ENCODE assay signal across 6 cellular contexts in genomic region chr5:177403194-177403825, GRCh38. TPM values are rescaled to one million over a fixed set of nuclear protein-coding genes. Genes with fewer than 3 reads are reported as not detected.
DNase-seq lines count a peak whose midpoint lies in the region.

No MANE protein-coding gene starts in this region.

- no peaks in the 10 kb centered on the region for H3K36me3 ChIP-seq in muscle layer of colon (ENCODE audit: insufficient read depth, low read length)

- peaks cover 23% of the 10 kb centered on the region for H3K4me1 ChIP-seq in muscle layer of colon (ENCODE audit: insufficient read depth, low read length)

- DNase-seq in SIG-M5 treated with dmso at 0.1 percent for 504 hours (lab: John Stamatoyannopoulos, UW; ENCODE audit: unreplicated experiment) (peak; percentile 7), SIG-M5 (lab: John Stamatoyannopoulos, UW) (no peak), UCSD-AML1 (lab: John Stamatoyannopoulos, UW; ENCODE audit: unreplicated experiment) (no peak)
- DNase-seq in Jurkat, Clone E6-1 (ENCODE audit: low read depth, low spot score): no peak

- no peaks in the 10 kb centered on the region for H3K9me3 Mint-ChIP-seq in activated naive CD4-positive, alpha-beta T cell treated with anti-CD3 and anti-CD28 coated beads, Interleukin-2, amount 50 U/mL, for 24 hours

- H3K4me3 Mint-ChIP-seq in activated naive CD4-positive, alpha-beta T cell treated with anti-CD3 and anti-CD28 coated beads, Interleukin-2, amount 50 U/mL, for 24 hours: peak overlapping the region; percentile 81

- H3K27me3 Mint-ChIP-seq in activated naive CD4-positive, alpha-beta T cell treated with anti-CD3 and anti-CD28 coated beads, Interleukin-2, amount 50 U/mL, for 24 hours: peaks cover 5% of the 10 kb centered on the region

- peak overlapping the region; percentile 57 for H3K4me3 ChIP-seq in Jurkat, Clone E6-1 (ENCODE audit: low read length)
- H3K4me3 ChIP-seq in muscle layer of colon (ENCODE audit: low read depth in 1 of 2, low read length in 2 of 2): peak overlapping the region; percentile 7 to 9

- H3K36me3 Mint-ChIP-seq in activated naive CD4-positive, alpha-beta T cell treated with anti-CD3 and anti-CD28 coated beads, Interleukin-2, amount 50 U/mL, for 24 hours: no peaks in the 10 kb centered on the region

- H3K4me1 Mint-ChIP-seq in activated naive CD4-positive, alpha-beta T cell treated with anti-CD3 and anti-CD28 coated beads, Interleukin-2, amount 50 U/mL, for 24 hours: peaks cover 20% of the 10 kb centered on the region

- no peaks in the 10 kb centered on the region for H3K9me3 ChIP-seq in muscle layer of colon (ENCODE audit: low read length)

- peak overlapping the region; percentile 51 for H3K27ac Mint-ChIP-seq in activated naive CD4-positive, alpha-beta T cell treated with anti-CD3 and anti-CD28 coated beads, Interleukin-2, amount 50 U/mL, for 24 hours

- peaks cover 49 to 67% of the 10 kb centered on the region in 2 donors for H3K27me3 ChIP-seq in muscle layer of colon (ENCODE audit: control insufficient read depth in 1 of 2, insufficient read depth in 2 of 2, low read length in 2 of 2)

- no peak overlapping the region for H3K27ac ChIP-seq in muscle layer of colon (ENCODE audit: low read depth, low read length)

- H3K9ac ChIP-seq in muscle layer of colon (ENCODE audit: low read length): no peak overlapping the region

RNA-seq across cellular contexts. Expression of gene PFN3, which starts 2.8 kb away (rescaled TPM):
- not detected for polyA plus RNA-seq in Jurkat, Clone E6-1 (2012; ENCODE audit: insufficient read depth, insufficient read length)

RNA-seq across cellular contexts. Expression of gene F12, which starts 6.1 kb away (rescaled TPM):
- 32.1 TPM for polyA plus RNA-seq in Jurkat, Clone E6-1 (2012; ENCODE audit: insufficient read depth, insufficient read length)

RNA-seq across cellular contexts. Expression of gene SLC34A1, which starts 19.1 kb away (rescaled TPM):
- not detected for polyA plus RNA-seq in Jurkat, Clone E6-1 (2012; ENCODE audit: insufficient read depth, insufficient read length)

RNA-seq across cellular contexts. Expression of gene GRK6, which starts 23.2 kb away (rescaled TPM):
- 117 TPM for polyA plus RNA-seq in Jurkat, Clone E6-1 (2012; ENCODE audit: insufficient read depth, insufficient read length)

RNA-seq across cellular contexts. Expression of gene PRR7, which starts 43.3 kb away (rescaled TPM):
- 10.9 TPM for polyA plus RNA-seq in Jurkat, Clone E6-1 (2012; ENCODE audit: insufficient read depth, insufficient read length)
